In genomic region chr6:131061771-131062160, GRCh38 we compare ENCODE assay signal across 8 cellular contexts. TPM values are rescaled to one million over a fixed set of nuclear protein-coding genes. Genes with fewer than 3 reads are reported as not detected.
DNase-seq lines count a peak whose midpoint lies in the region; ATAC-seq and TF ChIP-seq lines count a peak whose summit lies in the region.

No MANE protein-coding gene starts in this region.

- H4K91ac ChIP-seq in mesenchymal stem cell (ENCODE audit: low read length): no peak overlapping the region

- peak overlapping the region; percentile 12 to 85 (median 48) for H3K27ac Mint-ChIP-seq in brain

- ATAC-seq in left ventricle myocardium superior: no peak
- no peak for ATAC-seq in HG02610 (IDR thresholded peaks at IDR 0.05; ENCODE audit: unreplicated experiment)
- ATAC-seq in GM19035 (IDR thresholded peaks at IDR 0.05; ENCODE audit: unreplicated experiment): no peak

- H3K4me3 ChIP-seq in right atrium auricular region (peak overlapping the region; percentile 81 to 98), mesenchymal stem cell (ENCODE audit: insufficient read depth in 1 of 2, low read depth in 1 of 2, low read length in 2 of 2) (peak overlapping the region in 1 of 2 experiments; percentile 90)

- peak overlapping the region; percentile 87 for H3K9ac ChIP-seq in mesenchymal stem cell (ENCODE audit: low read length)

- no peaks in the 10 kb centered on the region for H3K4me1 ChIP-seq in right atrium auricular region
- peaks cover 2% of the 10 kb centered on the region for H3K4me1 ChIP-seq in mesenchymal stem cell (ENCODE audit: control insufficient read depth, insufficient read depth, low read depth, low read length)

- H3K14ac ChIP-seq in mesenchymal stem cell (ENCODE audit: low read length in 2 of 2): no peak overlapping the region

- no peak overlapping the region for H2AFZ ChIP-seq in mesenchymal stem cell (ENCODE audit: low read depth, low read length)

- no peak overlapping the region for H2BK12ac ChIP-seq in mesenchymal stem cell (ENCODE audit: low read length in 2 of 2)

- H3K27ac ChIP-seq in right atrium auricular region (peak overlapping the region; percentile 83 to 86), mesenchymal stem cell (ENCODE audit: low read length, poor library complexity, severe bottlenecking) (peak overlapping the region; percentile 86)

- H3K27me3 ChIP-seq in right atrium auricular region: no peaks in the 10 kb centered on the region
- H3K27me3 ChIP-seq in mesenchymal stem cell (ENCODE audit: control insufficient read depth in 1 of 2, insufficient read depth in 1 of 2, low read length in 2 of 2): no peaks in the 10 kb centered on the region

- H3K18ac ChIP-seq in mesenchymal stem cell (ENCODE audit: low read depth in 1 of 2, low read length in 2 of 2): no peak overlapping the region

- peaks cover 1% of the 10 kb centered on the region for H3K79me1 ChIP-seq in mesenchymal stem cell (replicated peaks; ENCODE audit: low read length, poor library complexity, severe bottlenecking)

- peak overlapping the region; percentile 81 for H3K4me2 ChIP-seq in mesenchymal stem cell (ENCODE audit: low read length, poor library complexity, severe bottlenecking)

- no peaks in the 10 kb centered on the region for H3K9me3 ChIP-seq in right atrium auricular region
- no peaks in the 10 kb centered on the region for H3K9me3 ChIP-seq in mesenchymal stem cell (ENCODE audit: control insufficient read depth, low read length)

- WGBS in mesenchymal stem cell: 21% methylated on average over 5 of the region's 10 CpGs

- no peak overlapping the region for H2BK5ac ChIP-seq in mesenchymal stem cell (ENCODE audit: low read depth, low read length, poor library complexity, severe bottlenecking)

- no peak for DNase-seq in right atrium auricular region (ENCODE audit: low spot score)
- no peak for DNase-seq in left ventricle myocardium superior
- DNase-seq in mesenchymal stem cell: peak; percentile 33
- no peak for DNase-seq in GF-D8 (lab: John Stamatoyannopoulos, UW)
- DNase-seq in NCI-H524 treated with DMSO at 0.1 percent for 48 hours (lab: John Stamatoyannopoulos, UW): no peak

- peaks cover 16% of the 10 kb centered on the region for H3K36me3 Mint-ChIP-seq in brain

- peak overlapping the region; percentile 86 to 92 (median 90) for H3K4me3 Mint-ChIP-seq in brain

- no peak overlapping the region for H2AK5ac ChIP-seq in mesenchymal stem cell (ENCODE audit: low read length, severe bottlenecking)

- TF ChIP-seq CTCF in right atrium auricular region (IDR thresholded peaks at IDR 0.05) (no peak), brain (conservative IDR thresholded peaks at IDR 0.05) (no peak)

- peaks cover 45% of the 10 kb centered on the region for H3K4me1 Mint-ChIP-seq in brain

- no peak overlapping the region for H2BK15ac ChIP-seq in mesenchymal stem cell (ENCODE audit: low read depth, poor library complexity, severe bottlenecking)

- peaks cover under 1 to 12% (median 3%) of the 10 kb centered on the region in 5 experiments for H3K9me3 Mint-ChIP-seq in brain

- H3K36me3 ChIP-seq in right atrium auricular region: no peaks in the 10 kb centered on the region
- H3K36me3 ChIP-seq in mesenchymal stem cell (ENCODE audit: control insufficient read depth in 1 of 2, insufficient read depth in 2 of 2, low read depth in 1 of 2, low read length in 2 of 2): no peaks in the 10 kb centered on the region

- H3K27me3 Mint-ChIP-seq in brain: peaks cover 17% of the 10 kb centered on the region

- intact Hi-C loops in left ventricle myocardium superior (cut with micrococcal nuclease): no loop called here

- H2BK120ac ChIP-seq in mesenchymal stem cell (ENCODE audit: low read depth, low read length): no peak overlapping the region

- no peak overlapping the region for H3K23ac ChIP-seq in mesenchymal stem cell (ENCODE audit: low read length in 2 of 2)

- H3K4ac ChIP-seq in mesenchymal stem cell (ENCODE audit: low read depth in 1 of 2, low read length in 2 of 2): no peak overlapping the region

- no peak overlapping the region for H4K8ac ChIP-seq in mesenchymal stem cell (ENCODE audit: low read length)

RNA-seq across cellular contexts. Expression of gene EPB41L2, which starts 1.3 kb away (rescaled TPM):
- total RNA-seq in right atrium auricular region (10 to 100 TPM; 41.9 to 47.2 TPM), left ventricle myocardium superior (91.8 TPM)
- polyA plus RNA-seq in brain (ENCODE audit: insufficient read depth, low read depth, low replicate concordance): 41.4 TPM
- 50.3 TPM for polyA plus RNA-seq in mesenchymal stem cell (2013, experiment 1 of 2)
- polyA plus RNA-seq in mesenchymal stem cell (2013, experiment 2 of 2): 49.4 TPM
